Comparison of ENCODE assay signal across 8 cellular contexts in genomic region chr18:2948038-2948437, GRCh38.
DNase-seq lines count a peak whose midpoint lies in the region; ATAC-seq and TF ChIP-seq lines count a peak whose summit lies in the region.

No MANE protein-coding gene starts in this region.

- no peak for TF ChIP-seq EP300 in ovary (IDR thresholded peaks at IDR 0.05)

- H3K9me2 ChIP-seq in PC-3 (replicated peaks; ENCODE audit: low read length) = no peaks in the 10 kb centered on the region

- WGBS in ovary, 3 donors = 8 to 17% (median 13%) methylated on average over 3 of the region's 3 CpGs

- intact Hi-C loops in PC-3 (cut with micrococcal nuclease) = loop anchor here (5.0 kb wide), 2 partner anchors 34 to 179 kb away; no protein-coding TSS in a partner anchor
- intact Hi-C loops in ovary (cut with DNase I) = no loop called here

- TF ChIP-seq CTCF in PC-3 (conservative IDR thresholded peaks at IDR 0.05; ENCODE audit: low read depth, low read length) (peak; percentile 71), ovary (IDR thresholded peaks at IDR 0.05) (peak in 2 of 3 donors; percentile 17 to 43), GM13977 (IDR thresholded peaks at IDR 0.05; ENCODE audit: extremely low read depth, insufficient read depth, missing control alignments) (no peak)

- CTCF ChIA-PET in PC-3 (lab: Charles Lee) = interaction anchor here (0.6 to 1.3 kb wide), 10 partner anchors 15 to 291 kb away, joined by 3 to 10 read pairs (median 4); no protein-coding TSS in a partner anchor

- no peak overlapping the region for H2AFZ ChIP-seq in PC-3 (ENCODE audit: low read length)

- H3K4me2 ChIP-seq in PC-3 (ENCODE audit: low read length) = no peak overlapping the region

- no peaks in the 10 kb centered on the region for H3F3A ChIP-seq in PC-3 (ENCODE audit: low read length, unreplicated experiment)

- in situ Hi-C loops in GM13977 (cut with MboI; ENCODE audit: low pct_unique_long_range_greater_than_20kb, low sequenced_read_pairs, unreplicated experiment) = no loop called here

- no peaks in the 10 kb centered on the region for H3K4me1 ChIP-seq in PC-3 (ENCODE audit: insufficient read depth, low read length)
- H3K4me1 ChIP-seq in ovary (ENCODE audit: insufficient read depth) = no peaks in the 10 kb centered on the region

- POLR2A ChIA-PET in PC-3 (lab: Charles Lee; ENCODE audit: unreplicated experiment) = no interaction called here

- no TSS peak for BruUV-seq in PC-3 (replicated peaks; lab: Mats Ljungman, UMichigan)

- H3K9me3 ChIP-seq in PC-3 (ENCODE audit: low read length) (no peaks in the 10 kb centered on the region), ovary (no peaks in the 10 kb centered on the region)

- no peak for TF ChIP-seq POLR2A in ovary (IDR thresholded peaks at IDR 0.05)

- H3K27ac ChIP-seq in PC-3 (ENCODE audit: low read length) = no peak overlapping the region
- H3K27ac ChIP-seq in ovary = no peak overlapping the region

- H4K20me1 ChIP-seq in PC-3 (ENCODE audit: low read length) = no peaks in the 10 kb centered on the region

- no peak overlapping the region for H3K9ac ChIP-seq in PC-3 (ENCODE audit: low read length)

- H3K4me3 ChIP-seq in PC-3 (ENCODE audit: low read length) (no peak overlapping the region), ovary (no peak overlapping the region)

- peak; percentile 63 for ATAC-seq in PC-3
- ATAC-seq in HG03354 (IDR thresholded peaks at IDR 0.05; ENCODE audit: poor library complexity, severe bottlenecking, unreplicated experiment) = no peak
- ATAC-seq in GM21717 (IDR thresholded peaks at IDR 0.05; ENCODE audit: unreplicated experiment) = no peak

- H3K79me2 ChIP-seq in PC-3 (ENCODE audit: low read length) = no peaks in the 10 kb centered on the region

- H3K27me3 ChIP-seq in PC-3 (ENCODE audit: low read length) = no peaks in the 10 kb centered on the region
- H3K27me3 ChIP-seq in ovary = no peaks in the 10 kb centered on the region

- no peaks in the 10 kb centered on the region for H3K36me3 ChIP-seq in PC-3 (ENCODE audit: low read depth, low read length)
- H3K36me3 ChIP-seq in ovary = no peaks in the 10 kb centered on the region

- DNase-seq in GM03348 (ENCODE audit: low spot score) (peak; percentile 31), PC-3 (peak; percentile 36), fibroblast of gingiva (ENCODE audit: low read depth) (peak; percentile 58), ovary (no peak), GM13977 (ENCODE audit: low spot score) (no peak)
- DNase-seq in activated naive CD4-positive, alpha-beta T cell (lab: John Stamatoyannopoulos, UW) = no peak

Comparison
In these comparisons a context has a peak if more than half of its experiments do, and no peak if none do; other contexts are left out.
1. DNase-seq: peak in GM03348 (single experiment), PC-3 (single experiment) and fibroblast of gingiva (single experiment); none in ovary (0 of 5), activated naive CD4-positive, alpha-beta T cell (0 of 4) and GM13977 (single experiment).